Comparison of ENCODE assay signal across 9 cellular contexts in genomic region chr15:41334293-41335120, GRCh38. TPM values are rescaled to one million over a fixed set of nuclear protein-coding genes. Genes with fewer than 3 reads are reported as not detected.
DNase-seq lines count a peak whose midpoint lies in the region; ATAC-seq lines count a peak whose summit lies in the region.
"Had no signal": no experiment of that assay in that cellular context is flagged by ENCODE, and none has a peak within 500 bp of the region (broad histone marks: within the 10 kb centered on the region; RNA-seq: fewer than 3 reads in every experiment).

No MANE protein-coding gene starts in this region.

- H3K4me1 Mint-ChIP-seq in activated T-helper 1 cell treated with anti-CD3 and anti-CD28 coated beads, Interleukin-12 subunit alpha, Interleukin-12 subunit beta, Interleukin-2, Interleukin-4 antibody, amounts not matched to agents 30 ng/mL and 10 ng/mL and 1 ng/mL, durations not matched to agents 14 hours and 24 hours and 36 hours (ENCODE audit: low read depth), result peaks cover 45% of the 10 kb centered on the region
- peaks cover 12 to 40% (median 30%) of the 10 kb centered on the region in 7 donors for H3K4me1 Mint-ChIP-seq in naive thymus-derived CD4-positive, alpha-beta T cell

- peaks cover 34% of the 10 kb centered on the region for H3K36me3 ChIP-seq in KOPT-K1 (ENCODE audit: insufficient read depth, low read length)
- H3K36me3 ChIP-seq in naive thymus-derived CD4-positive, alpha-beta T cell (ENCODE audit: control insufficient read depth in 2 of 3, insufficient read depth in 3 of 3, low read length in 3 of 3), result no peaks in the 10 kb centered on the region

- no peaks in the 10 kb centered on the region for H3K9me3 ChIP-seq in KOPT-K1 (ENCODE audit: insufficient read depth, low read length, poor library complexity, severe bottlenecking)
- H3K9me3 ChIP-seq in naive thymus-derived CD4-positive, alpha-beta T cell (ENCODE audit: control insufficient read depth in 2 of 3, low read length in 3 of 3), result no peaks in the 10 kb centered on the region

- peak; percentile 29 for DNase-seq in DMS114 treated with DMSO at 0.1 percent for 48 hours (lab: John Stamatoyannopoulos, UW; ENCODE audit: unreplicated experiment)
- DNase-seq in activated T-helper 1 cell treated with anti-CD3 and anti-CD28 coated beads, Interleukin-12 subunit alpha, Interleukin-12 subunit beta, Interleukin-2, Interleukin-4 antibody, amounts not matched to agents 30 ng/mL and 10 ng/mL and 1 ng/mL, durations not matched to agents 14 hours and 24 hours and 36 hours (ENCODE audit: low spot score), result no peak
- DNase-seq in naive thymus-derived CD4-positive, alpha-beta T cell, result no peak
- no peak for DNase-seq in DMS153 treated with DMSO at 0.1 percent for 48 hours (lab: John Stamatoyannopoulos, UW; ENCODE audit: unreplicated experiment)
- no peak for DNase-seq in GDM1 (lab: John Stamatoyannopoulos, UW)
- DNase-seq: retina had no signal

- CTCF ChIA-PET in naive thymus-derived CD4-positive, alpha-beta T cell (lab: Charles Lee), result interaction anchor here (0.6 kb wide), 1 partner anchor 492 kb away, joined by 4 read pairs; no protein-coding TSS in a partner anchor

- H3K27ac ChIP-seq in KOPT-K1 (ENCODE audit: low read depth, low read length, poor library complexity, severe bottlenecking), result peak overlapping the region; percentile 94
- no peak overlapping the region for H3K27ac ChIP-seq in naive thymus-derived CD4-positive, alpha-beta T cell (ENCODE audit: low read depth, low read length)

- peak overlapping the region; percentile 95 for H3K27ac Mint-ChIP-seq in activated T-helper 1 cell treated with anti-CD3 and anti-CD28 coated beads, Interleukin-12 subunit alpha, Interleukin-12 subunit beta, Interleukin-2, Interleukin-4 antibody, amounts not matched to agents 30 ng/mL and 10 ng/mL and 1 ng/mL, durations not matched to agents 14 hours and 24 hours and 36 hours
- peak overlapping the region in 3 of 9 donors; percentile 32 to 96 (median 76) for H3K27ac Mint-ChIP-seq in naive thymus-derived CD4-positive, alpha-beta T cell

- peaks cover 12% of the 10 kb centered on the region for H3K36me3 Mint-ChIP-seq in activated T-helper 1 cell treated with anti-CD3 and anti-CD28 coated beads, Interleukin-12 subunit alpha, Interleukin-12 subunit beta, Interleukin-2, Interleukin-4 antibody, amounts not matched to agents 30 ng/mL and 10 ng/mL and 1 ng/mL, durations not matched to agents 14 hours and 24 hours and 36 hours (ENCODE audit: low read depth)
- peaks cover 0 to 14% (median 0%) of the 10 kb centered on the region in 5 donors for H3K36me3 Mint-ChIP-seq in naive thymus-derived CD4-positive, alpha-beta T cell

- H3K4me1 ChIP-seq in naive thymus-derived CD4-positive, alpha-beta T cell (ENCODE audit: control insufficient read depth in 2 of 2, insufficient read depth in 2 of 2, low read length in 2 of 2), result peaks cover 9 to 13% of the 10 kb centered on the region in 2 donors

- intact Hi-C loops in activated T-helper 1 cell treated with anti-CD3 and anti-CD28 coated beads, Interleukin-12 subunit alpha, Interleukin-12 subunit beta, Interleukin-2, Interleukin-4 antibody, amounts not matched to agents 30 ng/mL and 10 ng/mL and 1 ng/mL, durations not matched to agents 14 hours and 24 hours and 36 hours (cut with micrococcal nuclease), result loop anchor here (5.0 kb wide), 3 partner anchors 158 to 742 kb away; partner anchors contain the start of genes ITPKA, KNL1 and MAPKBP1
- intact Hi-C loops in naive thymus-derived CD4-positive, alpha-beta T cell (cut with micrococcal nuclease), result loop anchor here (5.0 kb wide), 4 partner anchors 83 to 432 kb away; partner anchors contain the start of genes MGA (in 1 of the 2), RTF1 (in 1 of the 2) and TYRO3 (in 1 of the 2)

- H3K4me3 Mint-ChIP-seq in activated T-helper 1 cell treated with anti-CD3 and anti-CD28 coated beads, Interleukin-12 subunit alpha, Interleukin-12 subunit beta, Interleukin-2, Interleukin-4 antibody, amounts not matched to agents 30 ng/mL and 10 ng/mL and 1 ng/mL, durations not matched to agents 14 hours and 24 hours and 36 hours, result peak overlapping the region; percentile 94
- H3K4me3 Mint-ChIP-seq in naive thymus-derived CD4-positive, alpha-beta T cell, result peak overlapping the region in 9 of 10 donors; percentile 23 to 97 (median 64)

- no peak for ATAC-seq in naive thymus-derived CD4-positive, alpha-beta T cell
- ATAC-seq in GM19397 (IDR thresholded peaks at IDR 0.05; ENCODE audit: unreplicated experiment), result no peak
- no peak for ATAC-seq in HG02852 (IDR thresholded peaks at IDR 0.05; ENCODE audit: unreplicated experiment)

- no peaks in the 10 kb centered on the region for H3K27me3 ChIP-seq in naive thymus-derived CD4-positive, alpha-beta T cell (ENCODE audit: control insufficient read depth in 2 of 2, insufficient read depth in 2 of 2, low read length in 2 of 2)

- no peak overlapping the region for H3K4me3 ChIP-seq in naive thymus-derived CD4-positive, alpha-beta T cell (ENCODE audit: low read length)

- H3K27me3 Mint-ChIP-seq in activated T-helper 1 cell treated with anti-CD3 and anti-CD28 coated beads, Interleukin-12 subunit alpha, Interleukin-12 subunit beta, Interleukin-2, Interleukin-4 antibody, amounts not matched to agents 30 ng/mL and 10 ng/mL and 1 ng/mL, durations not matched to agents 14 hours and 24 hours and 36 hours (ENCODE audit: insufficient read depth), result no peaks in the 10 kb centered on the region
- no peaks in the 10 kb centered on the region for H3K27me3 Mint-ChIP-seq in naive thymus-derived CD4-positive, alpha-beta T cell

- POLR2A ChIA-PET in naive thymus-derived CD4-positive, alpha-beta T cell (lab: Charles Lee), result no interaction called here

- H3K9me3 Mint-ChIP-seq in activated T-helper 1 cell treated with anti-CD3 and anti-CD28 coated beads, Interleukin-12 subunit alpha, Interleukin-12 subunit beta, Interleukin-2, Interleukin-4 antibody, amounts not matched to agents 30 ng/mL and 10 ng/mL and 1 ng/mL, durations not matched to agents 14 hours and 24 hours and 36 hours, result no peaks in the 10 kb centered on the region
- H3K9me3 Mint-ChIP-seq in naive thymus-derived CD4-positive, alpha-beta T cell, result no peaks in the 10 kb centered on the region

RNA-seq across cellular contexts. Expression of gene NUSAP1, which starts 1.8 kb away (rescaled TPM):
- 112 and 117 TPM in 2 replicates for total RNA-seq in activated T-helper 1 cell treated with anti-CD3 and anti-CD28 coated beads, Interleukin-12 subunit alpha, Interleukin-12 subunit beta, Interleukin-2, Interleukin-4 antibody, amounts not matched to agents 30 ng/mL and 10 ng/mL and 1 ng/mL, durations not matched to agents 14 hours and 24 hours and 36 hours
- total RNA-seq in naive thymus-derived CD4-positive, alpha-beta T cell, result 100 to 1,000 TPM in 1 of 5 experiments, 1 to 10 TPM in 4; 1.3 to 167 (median 3.0) TPM
- polyA plus RNA-seq in naive thymus-derived CD4-positive, alpha-beta T cell, result 1 to 10 TPM in 1 of 2 donors, under 1 TPM in 1; 0.86 to 1.1 TPM

RNA-seq across cellular contexts. Expression of gene OIP5, which starts 2.1 kb away (rescaled TPM):
- total RNA-seq in activated T-helper 1 cell treated with anti-CD3 and anti-CD28 coated beads, Interleukin-12 subunit alpha, Interleukin-12 subunit beta, Interleukin-2, Interleukin-4 antibody, amounts not matched to agents 30 ng/mL and 10 ng/mL and 1 ng/mL, durations not matched to agents 14 hours and 24 hours and 36 hours, result 15.6 and 17.6 TPM in 2 replicates
- 10 to 100 TPM in 1 of 5 experiments, under 1 TPM in 3, not detected in 1; 0.32 to 15.2 (median 0.54) TPM for total RNA-seq in naive thymus-derived CD4-positive, alpha-beta T cell
- under 1 TPM in 1 of 2 donors, not detected in 1; 0.83 TPM for polyA plus RNA-seq in naive thymus-derived CD4-positive, alpha-beta T cell
